ENCODE assay signal across 12 cellular contexts in genomic region chr20:39676857-39677351, GRCh38.
A peak's percentile ranks its signal among the peaks of the same experiment; 100 is the strongest.
DNase-seq lines count a peak whose midpoint lies in the region; ATAC-seq and TF ChIP-seq lines count a peak whose summit lies in the region.
"Had no signal": no experiment of that assay in that cellular context is flagged by ENCODE, and none has a peak within 500 bp of the region (broad histone marks: within the 10 kb centered on the region; RNA-seq: fewer than 3 reads in every experiment).

No MANE protein-coding gene starts in this region.

- POLR2A ChIA-PET in HEK293T (lab: Yijun Ruan, JAX), result interaction anchor here (0.5 kb wide), 1 partner anchor 77 kb away, joined by 3 read pairs; no protein-coding TSS in a partner anchor
- POLR2A ChIA-PET in activated CD4-positive, alpha-beta T cell treated with anti-CD3 and anti-CD28 coated beads, Interleukin-2, amount 10 ng/mL, durations not matched to agents 7 days and 5 days (lab: Charles Lee), result no interaction called here

- H3K36me3 ChIP-seq in mucosa of descending colon (ENCODE audit: low read depth), result no peaks in the 10 kb centered on the region
- H3K36me3 ChIP-seq: adrenal gland, gastroesophageal sphincter had no signal

- no peaks in the 10 kb centered on the region for H3K36me3 Mint-ChIP-seq in activated CD4-positive, alpha-beta T cell treated with anti-CD3 and anti-CD28 coated beads, Interleukin-2, amount 10 ng/mL, durations not matched to agents 7 days and 5 days (ENCODE audit: low read depth)

- no peaks in the 10 kb centered on the region for H3K9me3 ChIP-seq in mucosa of descending colon
- H3K9me3 ChIP-seq: adrenal gland had no signal

- no peak overlapping the region for H3K4me3 Mint-ChIP-seq in activated CD4-positive, alpha-beta T cell treated with anti-CD3 and anti-CD28 coated beads, Interleukin-2, amount 10 ng/mL, durations not matched to agents 7 days and 5 days

- in situ Hi-C loops in Caki2 (cut with HindIII; ENCODE audit: low pct_unique_long_range_greater_than_20kb, low sequenced_read_pairs), result no loop called here

- ATAC-seq in mucosa of descending colon (peak; percentile 75), GM18519 (IDR thresholded peaks at IDR 0.05; ENCODE audit: low FRiP score, unreplicated experiment) (no peak)
- ATAC-seq: gastroesophageal sphincter had no signal

- H3K4me1 ChIP-seq in mucosa of descending colon (ENCODE audit: low read depth), result peaks cover 19% of the 10 kb centered on the region
- H3K4me1 ChIP-seq: gastroesophageal sphincter had no signal

- no peaks in the 10 kb centered on the region for H3K4me1 Mint-ChIP-seq in activated CD4-positive, alpha-beta T cell treated with anti-CD3 and anti-CD28 coated beads, Interleukin-2, amount 10 ng/mL, durations not matched to agents 7 days and 5 days

- CTCF ChIA-PET in HEK293T (lab: Yijun Ruan, JAX), result interaction anchor here (1.0 to 1.5 kb wide), 3 partner anchors 13 to 401 kb away, joined by 3 read pairs; no protein-coding TSS in a partner anchor
- CTCF ChIA-PET in activated CD4-positive, alpha-beta T cell treated with anti-CD3 and anti-CD28 coated beads, Interleukin-2, amount 10 ng/mL, durations not matched to agents 7 days and 5 days (lab: Charles Lee), result no interaction called here

- H3K4me3 ChIP-seq in mucosa of descending colon, result no peak overlapping the region
- H3K4me3 ChIP-seq: adrenal gland, gastroesophageal sphincter had no signal

- peaks cover 3% of the 10 kb centered on the region for H3K9me3 Mint-ChIP-seq in activated CD4-positive, alpha-beta T cell treated with anti-CD3 and anti-CD28 coated beads, Interleukin-2, amount 10 ng/mL, durations not matched to agents 7 days and 5 days

- DNase-seq in Caki2 (ENCODE audit: low read depth), result peak; percentile 7
- peak; percentile 16 for DNase-seq in HEK293T (ENCODE audit: extremely low spot score)
- DNase-seq in astrocyte of the hippocampus (ENCODE audit: low read depth, low spot score), result peak; percentile 7
- peak in 1 of 3 donors; percentile 61 for DNase-seq in mucosa of descending colon
- DNase-seq in activated CD4-positive, alpha-beta T cell treated with anti-CD3 and anti-CD28 coated beads, Interleukin-2, amount 10 ng/mL, durations not matched to agents 7 days and 5 days, result no peak
- DNase-seq in HPDE6-E6E7 (ENCODE audit: extremely low spot score), result no peak
- no peak for DNase-seq in activated CD4-positive, alpha-beta T cell treated with anti-CD3 and anti-CD28 coated beads, Interleukin-2, amount 50 U/mL, for 1 hour
- DNase-seq: activated CD4-positive, CD25-positive, alpha-beta regulatory T cell treated with anti-CD3 and anti-CD28 coated beads, Interleukin-2, amount 50 U/mL, for 72 hours; adrenal gland; stimulated activated CD4-positive, alpha-beta T cell treated with anti-CD3 and anti-CD28 coated beads, Interleukin-4, amount 100 ng/mL, for 4 hours had no signal

- intact Hi-C loops in mucosa of descending colon (cut with DNase I, micrococcal nuclease), result no loop called here

- H3K27ac Mint-ChIP-seq in activated CD4-positive, alpha-beta T cell treated with anti-CD3 and anti-CD28 coated beads, Interleukin-2, amount 10 ng/mL, durations not matched to agents 7 days and 5 days, result no peak overlapping the region

- no peaks in the 10 kb centered on the region for H3K27me3 Mint-ChIP-seq in activated CD4-positive, alpha-beta T cell treated with anti-CD3 and anti-CD28 coated beads, Interleukin-2, amount 10 ng/mL, durations not matched to agents 7 days and 5 days

- peak; percentile 15 for TF ChIP-seq CTCF in mucosa of descending colon (IDR thresholded peaks at IDR 0.05)

TF ChIP-seq in HEK293T, 16 proteins besides CTCF, POLR2A, EP300 and RAD21:
- TF ChIP-seq NFRKB (IDR thresholded peaks at IDR 0.05), result no peak
- TF ChIP-seq FOXA1 (IDR thresholded peaks at IDR 0.05), result no peak
- TF ChIP-seq BHLHE40 (IDR thresholded peaks at IDR 0.05; ENCODE audit: borderline replicate concordance), result no peak
- TF ChIP-seq SP1 (IDR thresholded peaks at IDR 0.05), result no peak
- TF ChIP-seq L3MBTL2 (conservative IDR thresholded peaks at IDR 0.05), result no peak
- no peak for TF ChIP-seq FOXM1 (IDR thresholded peaks at IDR 0.05; ENCODE audit: borderline replicate concordance)
- no peak for TF ChIP-seq FOXK2 (IDR thresholded peaks at IDR 0.05)
- TF ChIP-seq SUZ12 (IDR thresholded peaks at IDR 0.05), result no peak
- TF ChIP-seq ARNT (IDR thresholded peaks at IDR 0.05), result no peak
- TF ChIP-seq ZNF384 (IDR thresholded peaks at IDR 0.05), result no peak
- no peak for TF ChIP-seq ELF4 (IDR thresholded peaks at IDR 0.05)
- no peak for TF ChIP-seq CTBP1 (IDR thresholded peaks at IDR 0.05; ENCODE audit: borderline replicate concordance)
- TF ChIP-seq, protein P1, sequence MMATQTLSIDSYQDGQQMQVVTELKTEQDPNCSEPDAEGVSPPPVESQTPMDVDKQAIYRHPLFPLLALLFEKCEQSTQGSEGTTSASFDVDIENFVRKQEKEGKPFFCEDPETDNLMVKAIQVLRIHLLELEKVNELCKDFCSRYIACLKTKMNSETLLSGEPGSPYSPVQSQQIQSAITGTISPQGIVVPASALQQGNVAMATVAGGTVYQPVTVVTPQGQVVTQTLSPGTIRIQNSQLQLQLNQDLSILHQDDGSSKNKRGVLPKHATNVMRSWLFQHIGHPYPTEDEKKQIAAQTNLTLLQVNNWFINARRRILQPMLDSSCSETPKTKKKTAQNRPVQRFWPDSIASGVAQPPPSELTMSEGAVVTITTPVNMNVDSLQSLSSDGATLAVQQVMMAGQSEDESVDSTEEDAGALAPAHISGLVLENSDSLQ (IDR thresholded peaks at IDR 0.05), result no peak
- no peak for TF ChIP-seq TARDBP (IDR thresholded peaks at IDR 0.05)
- no peak for TF ChIP-seq HDGF (IDR thresholded peaks at IDR 0.05; ENCODE audit: borderline replicate concordance)

Comparison
In these comparisons a context has a peak if more than half of its experiments do, and no peak if none do; other contexts are left out.
1. DNase-seq: peak in Caki2 (single experiment), HEK293T (single experiment) and astrocyte of the hippocampus (single experiment); none in activated CD4-positive, alpha-beta T cell treated with anti-CD3 and anti-CD28 coated beads, Interleukin-2, amount 10 ng/mL, durations not matched to agents 7 days and 5 days (single experiment), HPDE6-E6E7 (single experiment) and activated CD4-positive, alpha-beta T cell treated with anti-CD3 and anti-CD28 coated beads, Interleukin-2, amount 50 U/mL, for 1 hour (single experiment).